ENCODE assay signal across 8 cellular contexts in genomic region chr2:113248997-113249770, GRCh38. TPM values are rescaled to one million over a fixed set of nuclear protein-coding genes. Genes with fewer than 3 reads are reported as not detected.
DNase-seq lines count a peak whose midpoint lies in the region; ATAC-seq lines count a peak whose summit lies in the region.

No MANE protein-coding gene starts in this region.

- H3K4ac ChIP-seq in mesenchymal stem cell (ENCODE audit: low read depth in 1 of 2, low read length in 2 of 2) = no peak overlapping the region

- H2AFZ ChIP-seq in mesenchymal stem cell (ENCODE audit: low read depth, low read length) = peak overlapping the region; percentile 72

- H3K18ac ChIP-seq in mesenchymal stem cell (ENCODE audit: low read depth in 1 of 2, low read length in 2 of 2) = no peak overlapping the region

- H4K8ac ChIP-seq in mesenchymal stem cell (ENCODE audit: low read length) = no peak overlapping the region

- H3K36me3 Mint-ChIP-seq in activated CD8-positive, alpha-beta T cell treated with anti-CD3 and anti-CD28 coated beads, Interleukin-2, amount 10 ng/mL, durations not matched to agents 7 days and 5 days (ENCODE audit: low read depth) = peaks cover 11% of the 10 kb centered on the region
- peaks cover 3% of the 10 kb centered on the region for H3K36me3 Mint-ChIP-seq in effector memory CD8-positive, alpha-beta T cell (ENCODE audit: insufficient read depth)

- peaks cover 56% of the 10 kb centered on the region for H3K4me1 Mint-ChIP-seq in activated CD8-positive, alpha-beta T cell treated with anti-CD3 and anti-CD28 coated beads, Interleukin-2, amount 10 ng/mL, durations not matched to agents 7 days and 5 days (ENCODE audit: low read depth)
- H3K4me1 Mint-ChIP-seq in effector memory CD8-positive, alpha-beta T cell (ENCODE audit: low read depth in 2 of 2) = peaks cover 33 to 39% of the 10 kb centered on the region in 2 donors

- H3K9ac ChIP-seq in mesenchymal stem cell (ENCODE audit: low read length) = peak overlapping the region; percentile 63

- H2BK12ac ChIP-seq in mesenchymal stem cell (ENCODE audit: low read length in 2 of 2) = no peak overlapping the region

- peak overlapping the region; percentile 31 for H3K27ac ChIP-seq in mesenchymal stem cell (ENCODE audit: low read length, poor library complexity, severe bottlenecking)

- no peaks in the 10 kb centered on the region for H3K27me3 Mint-ChIP-seq in activated CD8-positive, alpha-beta T cell treated with anti-CD3 and anti-CD28 coated beads, Interleukin-2, amount 10 ng/mL, durations not matched to agents 7 days and 5 days (ENCODE audit: low read depth)
- H3K27me3 Mint-ChIP-seq in effector memory CD8-positive, alpha-beta T cell = no peaks in the 10 kb centered on the region

- peak overlapping the region; percentile 77 for H3K27ac Mint-ChIP-seq in activated CD8-positive, alpha-beta T cell treated with anti-CD3 and anti-CD28 coated beads, Interleukin-2, amount 10 ng/mL, durations not matched to agents 7 days and 5 days
- peak overlapping the region; percentile 59 to 78 for H3K27ac Mint-ChIP-seq in effector memory CD8-positive, alpha-beta T cell

- H2BK15ac ChIP-seq in mesenchymal stem cell (ENCODE audit: low read depth, poor library complexity, severe bottlenecking) = no peak overlapping the region

- no peak overlapping the region for H3K23ac ChIP-seq in mesenchymal stem cell (ENCODE audit: low read length in 2 of 2)

- POLR2A ChIA-PET in activated CD8-positive, alpha-beta T cell treated with anti-CD3 and anti-CD28 coated beads, Interleukin-2, amount 10 ng/mL, durations not matched to agents 7 days and 5 days (lab: Charles Lee) = interaction anchor here (1.0 kb wide), 1 partner anchor 134 kb away, joined by 3 read pairs; no protein-coding TSS in a partner anchor

- H3K9me3 Mint-ChIP-seq in activated CD8-positive, alpha-beta T cell treated with anti-CD3 and anti-CD28 coated beads, Interleukin-2, amount 10 ng/mL, durations not matched to agents 7 days and 5 days (ENCODE audit: insufficient read depth) = no peaks in the 10 kb centered on the region
- H3K9me3 Mint-ChIP-seq in effector memory CD8-positive, alpha-beta T cell = no peaks in the 10 kb centered on the region

- no peak overlapping the region for H3K14ac ChIP-seq in mesenchymal stem cell (ENCODE audit: low read length in 2 of 2)

- H4K91ac ChIP-seq in mesenchymal stem cell (ENCODE audit: low read length) = no peak overlapping the region

- no peak overlapping the region for H3K4me2 ChIP-seq in mesenchymal stem cell (ENCODE audit: low read length, poor library complexity, severe bottlenecking)

- no peak overlapping the region for H3K4me3 ChIP-seq in mesenchymal stem cell (ENCODE audit: insufficient read depth in 1 of 2, low read depth in 1 of 2, low read length in 2 of 2)

- H2AK5ac ChIP-seq in mesenchymal stem cell (ENCODE audit: low read length, severe bottlenecking) = peak overlapping the region; percentile 12

- CTCF ChIA-PET in activated CD8-positive, alpha-beta T cell treated with anti-CD3 and anti-CD28 coated beads, Interleukin-2, amount 10 ng/mL, durations not matched to agents 7 days and 5 days (lab: Charles Lee) = interaction anchor here (0.6 to 8.6 kb wide), 36 partner anchors 9 to 264 kb away, joined by 3 to 91 read pairs (median 4); partner anchors contain the start of gene PSD4

- DNase-seq in ELF-1 (ENCODE audit: low read depth, low spot score) = peak; percentile 94
- DNase-seq in NCI-H748 treated with DMSO at 0.1 percent for 48 hours (lab: John Stamatoyannopoulos, UW) = peak; percentile 27
- DNase-seq in activated CD8-positive, alpha-beta T cell treated with anti-CD3 and anti-CD28 coated beads, Interleukin-2, amount 10 ng/mL, durations not matched to agents 7 days and 5 days = peak; percentile 86
- peak; percentile 58 to 72 (median 69) for DNase-seq in effector memory CD8-positive, alpha-beta T cell
- peak; percentile 75 for DNase-seq in mesenchymal stem cell
- DNase-seq in stimulated activated CD8-positive, alpha-beta memory T cell treated with anti-CD3 and anti-CD28 coated beads, Interleukin-15, amount 100 ng/mL, for 48 hours (ENCODE audit: low read depth in 2 of 2) = peak; percentile 34 to 50

- H3K27me3 ChIP-seq in mesenchymal stem cell (ENCODE audit: control insufficient read depth in 1 of 2, insufficient read depth in 1 of 2, low read length in 2 of 2) = no peaks in the 10 kb centered on the region

- no peak overlapping the region for H2BK120ac ChIP-seq in mesenchymal stem cell (ENCODE audit: low read depth, low read length)

- no peak overlapping the region for H3K4me3 Mint-ChIP-seq in activated CD8-positive, alpha-beta T cell treated with anti-CD3 and anti-CD28 coated beads, Interleukin-2, amount 10 ng/mL, durations not matched to agents 7 days and 5 days
- H3K4me3 Mint-ChIP-seq in effector memory CD8-positive, alpha-beta T cell = no peak overlapping the region

- peaks cover 34% of the 10 kb centered on the region for H3K4me1 ChIP-seq in mesenchymal stem cell (ENCODE audit: control insufficient read depth, insufficient read depth, low read depth, low read length)

- H3K36me3 ChIP-seq in mesenchymal stem cell (ENCODE audit: control insufficient read depth in 1 of 2, insufficient read depth in 2 of 2, low read depth in 1 of 2, low read length in 2 of 2) = peaks cover 10 to 37% of the 10 kb centered on the region in 2 experiments

- WGBS in mesenchymal stem cell = 57% methylated on average over 10 of the region's 10 CpGs

- peaks cover 1% of the 10 kb centered on the region for H3K79me1 ChIP-seq in mesenchymal stem cell (replicated peaks; ENCODE audit: low read length, poor library complexity, severe bottlenecking)

- peak; percentile 70 for ATAC-seq in HG03135 (IDR thresholded peaks at IDR 0.05; ENCODE audit: unreplicated experiment)
- peak; percentile 69 for ATAC-seq in activated CD8-positive, alpha-beta T cell treated with anti-CD3 and anti-CD28 coated beads, Interleukin-2, amount 10 ng/mL, durations not matched to agents 7 days and 5 days
- ATAC-seq in effector memory CD8-positive, alpha-beta T cell (replicated peaks) = peak; percentile 73
- ATAC-seq in HG02763 (IDR thresholded peaks at IDR 0.05; ENCODE audit: unreplicated experiment) = no peak

- H3K9me3 ChIP-seq in mesenchymal stem cell (ENCODE audit: control insufficient read depth, low read length) = peaks cover 6% of the 10 kb centered on the region

- peak overlapping the region; percentile 54 for H2BK5ac ChIP-seq in mesenchymal stem cell (ENCODE audit: low read depth, low read length, poor library complexity, severe bottlenecking)

RNA-seq across cellular contexts. Expression of gene PAX8, which starts 29.5 kb away (rescaled TPM):
- total RNA-seq in activated CD8-positive, alpha-beta T cell treated with anti-CD3 and anti-CD28 coated beads, Interleukin-2, amount 10 ng/mL, durations not matched to agents 7 days and 5 days = under 1 TPM; 0.21 to 0.55 TPM
- polyA plus RNA-seq in mesenchymal stem cell (2013, experiment 1 of 2) = 0.03 TPM
- polyA plus RNA-seq in mesenchymal stem cell (2013, experiment 2 of 2) = 0.10 TPM

Comparison
In these comparisons a context has a peak if more than half of its experiments do, and no peak if none do; other contexts are left out.
1. DNase-seq: peak in every context shown above with its lines; median percentile 94 in ELF-1; 86 in activated CD8-positive, alpha-beta T cell treated with anti-CD3 and anti-CD28 coated beads, Interleukin-2, amount 10 ng/mL, durations not matched to agents 7 days and 5 days; 75 in mesenchymal stem cell; 69 in effector memory CD8-positive, alpha-beta T cell; 42 in stimulated activated CD8-positive, alpha-beta memory T cell treated with anti-CD3 and anti-CD28 coated beads, Interleukin-15, amount 100 ng/mL, for 48 hours; 27 in NCI-H748 treated with DMSO at 0.1 percent for 48 hours.